Comparison of ENCODE assay signal across 9 cellular contexts in the genomic region with DNA sequence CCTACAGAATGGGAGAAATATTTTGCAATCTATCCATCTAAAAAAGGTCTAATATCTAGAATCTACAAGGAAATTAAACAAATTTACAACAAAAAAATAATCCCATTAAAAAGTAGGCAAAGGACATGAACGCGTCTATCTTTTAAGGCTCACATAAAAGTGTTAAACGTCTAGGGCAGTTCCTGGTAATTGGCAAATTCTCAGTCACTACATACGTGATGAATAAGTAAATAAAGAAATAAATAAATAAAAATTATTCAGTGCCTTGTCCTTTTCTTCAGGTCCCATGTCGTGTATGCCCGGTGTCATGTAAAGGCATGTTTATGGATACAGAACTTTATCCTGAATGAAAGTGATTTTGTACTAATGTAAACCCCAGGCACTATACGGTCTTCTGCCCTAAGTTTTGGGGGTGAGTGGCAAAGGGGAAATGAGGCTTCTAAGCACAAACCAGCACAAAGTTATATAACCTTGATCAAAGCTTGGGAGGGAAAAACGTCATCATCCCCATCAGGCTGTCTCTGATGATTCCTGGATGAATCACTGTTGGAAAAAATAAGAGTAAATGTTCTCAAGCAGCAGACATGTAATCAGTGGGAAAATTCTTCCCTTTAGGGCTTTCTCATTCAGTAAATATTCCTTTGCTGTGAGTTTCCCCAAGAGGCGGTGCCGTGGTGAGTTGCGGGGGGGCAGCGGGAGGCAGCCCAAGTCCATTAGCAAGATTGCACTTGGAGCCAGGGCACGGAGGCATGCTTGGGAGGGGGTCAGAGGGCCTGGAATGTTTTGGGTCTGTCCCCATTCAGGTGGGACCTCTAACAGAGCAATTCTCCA. TPM values are rescaled to one million over a fixed set of nuclear protein-coding genes. Genes with fewer than 3 reads are reported as not detected.
DNase-seq lines count a peak whose midpoint lies in the region; ATAC-seq, FAIRE-seq and TF ChIP-seq lines count a peak whose summit lies in the region.
"Had no signal": no experiment of that assay in that cellular context is flagged by ENCODE, and none has a peak within 500 bp of the region (broad histone marks: within the 10 kb centered on the region; RNA-seq: fewer than 3 reads in every experiment).

No MANE protein-coding gene starts in this region.

- H3K36me3 ChIP-seq in bronchial epithelial cell (ENCODE audit: control insufficient read depth, insufficient read depth, low read length) (no peaks in the 10 kb centered on the region), left lung (no peaks in the 10 kb centered on the region), tibial artery (no peaks in the 10 kb centered on the region)

- H3K27ac ChIP-seq in left lung, result peak overlapping the region; percentile 41 to 68
- peak overlapping the region; percentile 83 to 87 for H3K27ac ChIP-seq in tibial artery
- no peak overlapping the region for H3K27ac ChIP-seq in CD4-positive, alpha-beta T cell (ENCODE audit: low read depth, low read length)

- no peak for FAIRE-seq in bronchial epithelial cell (lab: Jason Lieb, UNC)

- H3K27me3 ChIP-seq in bronchial epithelial cell (ENCODE audit: control insufficient read depth, insufficient read depth, low read length) (no peaks in the 10 kb centered on the region), left lung (no peaks in the 10 kb centered on the region), tibial artery (no peaks in the 10 kb centered on the region)
- no peaks in the 10 kb centered on the region for H3K27me3 ChIP-seq in CD4-positive, alpha-beta T cell (ENCODE audit: control insufficient read depth, insufficient read depth, low read length)

- DNase-seq in HT1080 (ENCODE audit: low read depth), result peak; percentile 99
- peak; percentile 99 for DNase-seq in bronchial epithelial cell (ENCODE audit: low read depth)
- peak; percentile 72 to 80 for DNase-seq in left lung
- peak; percentile 78 to 92 for DNase-seq in tibial artery
- no peak for DNase-seq in DMS 273 treated with DMSO at 0.1 percent for 48 hours (lab: John Stamatoyannopoulos, UW)
- no peak for DNase-seq in activated CD4-positive, alpha-beta T cell treated with anti-CD3 and anti-CD28 coated beads, Interleukin-2, amount 10 ng/mL, durations not matched to agents 24 days and 14 days
- DNase-seq in amygdala (lab: John Stamatoyannopoulos, UW), result no peak
- no peak for DNase-seq in CD4-positive, alpha-beta T cell

- no peaks in the 10 kb centered on the region for H3K36me3 Mint-ChIP-seq in activated CD4-positive, alpha-beta T cell treated with anti-CD3 and anti-CD28 coated beads, Interleukin-2, amount 10 ng/mL, durations not matched to agents 24 days and 14 days (ENCODE audit: low read depth)
- no peaks in the 10 kb centered on the region for H3K36me3 Mint-ChIP-seq in CD4-positive, alpha-beta T cell (ENCODE audit: low read depth)
- H3K36me3 Mint-ChIP-seq: type B pancreatic cell had no signal

- H3K9me3 Mint-ChIP-seq in activated CD4-positive, alpha-beta T cell treated with anti-CD3 and anti-CD28 coated beads, Interleukin-2, amount 10 ng/mL, durations not matched to agents 24 days and 14 days, result no peaks in the 10 kb centered on the region
- H3K9me3 Mint-ChIP-seq in CD4-positive, alpha-beta T cell, result no peaks in the 10 kb centered on the region

- H3K27me3 Mint-ChIP-seq in activated CD4-positive, alpha-beta T cell treated with anti-CD3 and anti-CD28 coated beads, Interleukin-2, amount 10 ng/mL, durations not matched to agents 24 days and 14 days, result peaks cover 9% of the 10 kb centered on the region
- no peaks in the 10 kb centered on the region for H3K27me3 Mint-ChIP-seq in CD4-positive, alpha-beta T cell
- H3K27me3 Mint-ChIP-seq: type B pancreatic cell had no signal

- intact Hi-C loops in left lung (cut with DNase I), result no loop called here
- intact Hi-C loops in tibial artery (cut with DNase I; ENCODE audit: low total_unique reads), result loop anchor here (10.0 kb wide), 1 partner anchor 615 kb away; no protein-coding TSS in a partner anchor
- intact Hi-C loops in activated CD4-positive, alpha-beta T cell treated with anti-CD3 and anti-CD28 coated beads, Interleukin-2, amount 10 ng/mL, durations not matched to agents 24 days and 14 days (cut with micrococcal nuclease), result no loop called here
- intact Hi-C loops in CD4-positive, alpha-beta T cell (cut with DNase I, micrococcal nuclease), result no loop called here

- peak; percentile 77 for ATAC-seq in left lung
- no peak for ATAC-seq in CD4-positive, alpha-beta T cell (ENCODE audit: poor library complexity)

- H3K4me1 ChIP-seq in left lung (peaks cover 4 to 6% of the 10 kb centered on the region in 2 donors), tibial artery (peaks cover 0 to 59% (median 34%) of the 10 kb centered on the region in 4 donors)

- H3K27ac Mint-ChIP-seq in activated CD4-positive, alpha-beta T cell treated with anti-CD3 and anti-CD28 coated beads, Interleukin-2, amount 10 ng/mL, durations not matched to agents 24 days and 14 days, result no peak overlapping the region
- H3K27ac Mint-ChIP-seq in CD4-positive, alpha-beta T cell, result no peak overlapping the region
- H3K27ac Mint-ChIP-seq: type B pancreatic cell had no signal

- no peak overlapping the region for H3K4me3 Mint-ChIP-seq in activated CD4-positive, alpha-beta T cell treated with anti-CD3 and anti-CD28 coated beads, Interleukin-2, amount 10 ng/mL, durations not matched to agents 24 days and 14 days
- H3K4me3 Mint-ChIP-seq in CD4-positive, alpha-beta T cell, result no peak overlapping the region
- H3K4me3 Mint-ChIP-seq: type B pancreatic cell had no signal

- H3K4me3 ChIP-seq in bronchial epithelial cell (ENCODE audit: low read depth, low read length), result no peak overlapping the region
- H3K4me3 ChIP-seq in left lung, result no peak overlapping the region
- H3K4me3 ChIP-seq in tibial artery, result no peak overlapping the region

- CTCF ChIA-PET in CD4-positive, alpha-beta T cell (lab: Charles Lee), result no interaction called here

- POLR2A ChIA-PET in CD4-positive, alpha-beta T cell (lab: Charles Lee), result no interaction called here

- H3K9me3 ChIP-seq in left lung (no peaks in the 10 kb centered on the region), tibial artery (no peaks in the 10 kb centered on the region)
- no peaks in the 10 kb centered on the region for H3K9me3 ChIP-seq in CD4-positive, alpha-beta T cell (ENCODE audit: control insufficient read depth, low read length)

- peaks cover 4% of the 10 kb centered on the region for H3K4me1 Mint-ChIP-seq in activated CD4-positive, alpha-beta T cell treated with anti-CD3 and anti-CD28 coated beads, Interleukin-2, amount 10 ng/mL, durations not matched to agents 24 days and 14 days
- peaks cover 5% of the 10 kb centered on the region for H3K4me1 Mint-ChIP-seq in CD4-positive, alpha-beta T cell (ENCODE audit: low read depth)

- TF ChIP-seq CTCF in bronchial epithelial cell (IDR thresholded peaks at IDR 0.05; ENCODE audit: insufficient read depth, low read length, severe bottlenecking) (no peak), left lung (IDR thresholded peaks at IDR 0.05) (no peak), tibial artery (IDR thresholded peaks at IDR 0.05) (no peak)
- no peak for TF ChIP-seq CTCF in CD4-positive, alpha-beta T cell (IDR thresholded peaks at IDR 0.05)

RNA-seq across cellular contexts. Expression of a gene that starts 30.4 kb away (rescaled TPM):
- total RNA-seq in HT1080 (2014; rRNA removed; shearing (Covaris generic)), result 254 and 314 TPM in 2 replicates
- polyA plus RNA-seq in HT1080 (2015; cell fraction: cytosol; rRNA removed), result 177 and 224 TPM in 2 replicates
- polyA plus RNA-seq in HT1080 (2015; cell fraction: nucleus; rRNA removed), result 244 and 254 TPM in 2 replicates
- 75.0 and 95.9 TPM in 2 replicates for total RNA-seq in bronchial epithelial cell
- total RNA-seq in left lung, result 100 to 1,000 TPM; 242 to 293 TPM
- 501 and 510 TPM in 2 replicates for total RNA-seq in activated CD4-positive, alpha-beta T cell treated with anti-CD3 and anti-CD28 coated beads, Interleukin-2, amount 10 ng/mL, durations not matched to agents 24 days and 14 days
- total RNA-seq in CD4-positive, alpha-beta T cell, result 10 to 100 TPM; 12.8 to 14.1 TPM

Comparison
In these comparisons a context has a peak if more than half of its experiments do, and no peak if none do; other contexts are left out.
1. DNase-seq: peak in HT1080 (single experiment), bronchial epithelial cell (single experiment), left lung (2 of 2) and tibial artery (2 of 2); none in DMS 273 treated with DMSO at 0.1 percent for 48 hours (single experiment), activated CD4-positive, alpha-beta T cell treated with anti-CD3 and anti-CD28 coated beads, Interleukin-2, amount 10 ng/mL, durations not matched to agents 24 days and 14 days (single experiment), amygdala (0 of 56) and CD4-positive, alpha-beta T cell (0 of 10).